In genomic region chr19:6109947-6110346, GRCh38 we compare ENCODE assay signal across 8 cellular contexts. TPM values are rescaled to one million over a fixed set of nuclear protein-coding genes. Genes with fewer than 3 reads are reported as not detected.
DNase-seq lines count a peak whose midpoint lies in the region; ATAC-seq, FAIRE-seq and TF ChIP-seq lines count a peak whose summit lies in the region.

No MANE protein-coding gene starts in this region.

- ATAC-seq in HG03135 (IDR thresholded peaks at IDR 0.05; ENCODE audit: unreplicated experiment) (peak; percentile 7), mucosa of descending colon (no peak), HG02884 (IDR thresholded peaks at IDR 0.05; ENCODE audit: unreplicated experiment) (no peak)

- H3K4me3 ChIP-seq in A673 (ENCODE audit: low read depth, low read length, poor library complexity, severe bottlenecking) (peak overlapping the region; percentile 68), bronchial epithelial cell (ENCODE audit: low read depth, low read length) (peak overlapping the region; percentile 59), mucosa of descending colon (peak overlapping the region; percentile 32)

- TF ChIP-seq CTCF in A673 (conservative IDR thresholded peaks at IDR 0.05; ENCODE audit: low read depth, low read length) (no peak), bronchial epithelial cell (IDR thresholded peaks at IDR 0.05; ENCODE audit: insufficient read depth, low read length, severe bottlenecking) (no peak), mucosa of descending colon (IDR thresholded peaks at IDR 0.05) (no peak)

- CTCF ChIA-PET in A673 (lab: Charles Lee), result no interaction called here

- intact Hi-C loops in A673 (cut with micrococcal nuclease; ENCODE audit: unreplicated experiment) (no loop called here), mucosa of descending colon (cut with DNase I, micrococcal nuclease) (no loop called here)

- POLR2A ChIA-PET in A673 (lab: Charles Lee; ENCODE audit: low non-redundant PET), result no interaction called here

- H3K27me3 ChIP-seq in A673 (replicated peaks; ENCODE audit: insufficient read depth, low read depth, low read length, poor library complexity) (no peaks in the 10 kb centered on the region), bronchial epithelial cell (ENCODE audit: control insufficient read depth, insufficient read depth, low read length) (no peaks in the 10 kb centered on the region)

- H3K4me1 ChIP-seq in A673 (ENCODE audit: insufficient read depth, low read length, poor library complexity, severe bottlenecking) (peaks cover 5% of the 10 kb centered on the region), mucosa of descending colon (ENCODE audit: low read depth) (peaks cover 15% of the 10 kb centered on the region)

- H3K9me3 ChIP-seq in A673 (ENCODE audit: low read depth, low read length, poor library complexity, severe bottlenecking), result no peaks in the 10 kb centered on the region
- H3K9me3 ChIP-seq in mucosa of descending colon, result no peaks in the 10 kb centered on the region

- peak overlapping the region; percentile 8 for H3K27ac ChIP-seq in A673 (ENCODE audit: low read depth, low read length, poor library complexity, severe bottlenecking)

- no TSS peak for BruUV-seq in A673 (replicated peaks; lab: Mats Ljungman, UMichigan)

- DNase-seq in A673 (ENCODE audit: low spot score) (no peak), bronchial epithelial cell (ENCODE audit: low read depth) (no peak), mucosa of descending colon (peak in 1 of 3 donors; percentile 41), glomerular visceral epithelial cell (ENCODE audit: extremely low spot score) (no peak), COLO829 (ENCODE audit: low spot score) (no peak), NCI-H446 (lab: John Stamatoyannopoulos, UW) (no peak)

- H3K36me3 ChIP-seq in A673 (ENCODE audit: insufficient read depth, low read length, poor library complexity, severe bottlenecking), result no peaks in the 10 kb centered on the region
- H3K36me3 ChIP-seq in bronchial epithelial cell (ENCODE audit: control insufficient read depth, insufficient read depth, low read length), result no peaks in the 10 kb centered on the region
- peaks cover 5% of the 10 kb centered on the region for H3K36me3 ChIP-seq in mucosa of descending colon (ENCODE audit: low read depth)

- FAIRE-seq in bronchial epithelial cell (lab: Jason Lieb, UNC), result no peak

RNA-seq across cellular contexts. Expression of gene RFX2, which starts 0.4 kb away (rescaled TPM):
- 11.7 and 11.8 TPM in 2 replicates for total RNA-seq in A673 (2021)
- 2.4 and 5.6 TPM in 2 replicates for total RNA-seq in bronchial epithelial cell
- 10 to 100 TPM in 1 of 3 donors, 1 to 10 TPM in 2; 5.6 to 14.6 (median 7.2) TPM for total RNA-seq in mucosa of descending colon

RNA-seq across cellular contexts. Expression of gene ACSBG2, which starts 25.5 kb away (rescaled TPM):
- total RNA-seq in A673 (2021) (not detected in 2 replicates), bronchial epithelial cell (not detected in 2 replicates), mucosa of descending colon (not detected)
